ENCODE assay signal across 8 cellular contexts in the genomic region with DNA sequence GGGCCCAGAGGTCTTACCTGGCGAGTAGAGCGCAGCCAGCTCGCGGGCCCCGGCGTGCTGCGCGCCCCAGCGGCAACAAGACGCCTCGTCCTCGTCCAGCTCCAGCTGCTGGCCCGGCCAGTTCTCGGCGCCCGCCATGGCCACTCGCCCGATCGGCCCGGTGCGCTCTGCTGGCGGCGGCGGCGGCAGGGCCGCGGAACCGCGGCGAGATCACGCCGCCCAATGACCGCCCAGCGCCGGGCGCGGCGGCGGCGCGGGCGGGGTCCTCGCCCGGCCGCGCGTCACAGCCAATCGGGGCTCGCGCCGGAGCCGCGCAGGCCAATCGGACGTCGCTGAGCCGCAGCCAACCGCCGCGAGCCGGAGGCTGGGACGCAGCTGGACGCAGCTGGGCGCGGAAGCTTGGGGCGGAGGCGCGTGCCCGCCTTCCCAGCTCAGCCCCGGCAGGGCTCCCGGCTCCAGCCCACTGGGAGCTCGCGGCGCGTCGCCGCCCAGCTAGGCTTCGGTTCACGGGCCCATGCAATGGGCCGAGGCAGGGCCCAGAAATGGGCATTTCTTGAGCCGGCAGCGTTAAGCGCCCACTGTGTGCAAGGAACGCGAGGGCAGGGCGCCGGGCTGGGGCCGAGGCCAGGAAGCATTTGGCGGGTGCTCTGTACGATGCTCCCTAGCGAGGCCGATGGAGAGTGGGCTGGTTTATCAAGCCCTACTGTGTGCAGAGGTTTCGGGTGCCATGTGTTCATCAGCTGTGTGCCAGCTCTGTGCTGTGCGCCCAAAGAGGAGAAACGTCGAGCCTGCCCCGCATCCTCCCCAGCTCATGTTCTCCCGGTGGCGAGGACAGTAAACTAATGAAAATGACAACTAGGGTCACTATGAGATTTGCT. TPM values are rescaled to one million over a fixed set of nuclear protein-coding genes. Genes with fewer than 3 reads are reported as not detected.
A peak's percentile ranks its signal among the peaks of the same experiment; 100 is the strongest.
DNase-seq lines count a peak whose midpoint lies in the region; ATAC-seq, FAIRE-seq and TF ChIP-seq lines count a peak whose summit lies in the region.

A gene (minus strand): TSS at position 224 of the 878 bp plus-strand sequence. CDS start 86 bp downstream, at position 138.

- H4K20me1 ChIP-seq in OCI-LY3 (ENCODE audit: insufficient read depth, low read length), result no peaks in the 10 kb centered on the region
- no peaks in the 10 kb centered on the region for H4K20me1 ChIP-seq in endothelial cell of umbilical vein (replicated peaks; ENCODE audit: control insufficient read depth, extremely low read depth, insufficient read depth, low read length)

- H3K4me2 ChIP-seq in OCI-LY3 (ENCODE audit: low read length), result peak within 1 kb of the TSS; percentile 87
- peak within 1 kb of the TSS; percentile 90 for H3K4me2 ChIP-seq in endothelial cell of umbilical vein (ENCODE audit: insufficient read depth, low read length)

- peak; percentile 90 for TF ChIP-seq POLR2A in endothelial cell of umbilical vein (IDR thresholded peaks at IDR 0.05; ENCODE audit: low read depth, low read length)

- H3K79me2 ChIP-seq in OCI-LY3 (ENCODE audit: low read length) (peaks cover 40% of the 10 kb centered on the region), endothelial cell of umbilical vein (ENCODE audit: control insufficient read depth, insufficient read depth, low read length) (peaks cover 46% of the 10 kb centered on the region)

- H3K27ac ChIP-seq in OCI-LY3 (ENCODE audit: low read length), result peak within 1 kb of the TSS; percentile 7; the same call in 1 of the 2 replicates
- peak within 1 kb of the TSS; percentile 77 for H3K27ac ChIP-seq in endothelial cell of umbilical vein (ENCODE audit: insufficient read depth, low read depth, low read length)

- BruUV-seq in endothelial cell of umbilical vein (replicated peaks; lab: Mats Ljungman, UMichigan), result TSS peak; percentile 51

- H3K27me3 ChIP-seq in OCI-LY3 (ENCODE audit: low read depth, low read length) (no peaks in the 10 kb centered on the region), endothelial cell of umbilical vein (ENCODE audit: control insufficient read depth in 2 of 2, insufficient read depth in 2 of 2, low read length in 2 of 2) (no peaks in the 10 kb centered on the region), mononuclear cell (ENCODE audit: insufficient read depth, low read length) (no peaks in the 10 kb centered on the region)

- H3K4me3 ChIP-seq in OCI-LY3 (ENCODE audit: low read length) (peak within 1 kb of the TSS; percentile 91), endothelial cell of umbilical vein (replicated peaks in 1 of 3; ENCODE audit: insufficient read depth in 1 of 3, low read depth in 1 of 3, low read length in 3 of 3) (peak within 1 kb of the TSS; percentile 53 to 86 (median 80)), mononuclear cell (ENCODE audit: low read length) (peak within 1 kb of the TSS; percentile 84)

- H3K9ac ChIP-seq in OCI-LY3 (ENCODE audit: low read length), result peak within 1 kb of the TSS; percentile 89
- peak within 1 kb of the TSS; percentile 82 for H3K9ac ChIP-seq in endothelial cell of umbilical vein (replicated peaks; ENCODE audit: extremely low read depth, insufficient read depth, low read length)

- peak within 1 kb of the TSS; percentile 69; the same call in 1 of the 2 replicates for H2AFZ ChIP-seq in OCI-LY3 (ENCODE audit: low read depth, low read length)
- peak within 1 kb of the TSS; percentile 56 for H2AFZ ChIP-seq in endothelial cell of umbilical vein (ENCODE audit: low read depth, low read length)

- POLR2A ChIA-PET in endothelial cell of umbilical vein (lab: Charles Lee), result interaction anchor here (0.9 to 1.8 kb wide), 5 partner anchors 12 to 33 kb away, joined by 3 to 11 read pairs (median 5); no protein-coding TSS in a partner anchor

- peak; percentile 99 for FAIRE-seq in HTR-8/SVneo (lab: Jason Lieb, UNC)
- FAIRE-seq in endothelial cell of umbilical vein (lab: Jason Lieb, UNC), result peak; percentile 95

- intact Hi-C loops in endothelial cell of umbilical vein (cut with micrococcal nuclease), result loop anchor here (1.0 to 5.0 kb wide), 4 partner anchors 13 to 1426 kb away; a partner anchor contains a TSS

- H3K36me3 ChIP-seq in OCI-LY3 (replicated peaks; ENCODE audit: low read depth, low read length), result peaks cover 3% of the 10 kb centered on the region
- H3K36me3 ChIP-seq in endothelial cell of umbilical vein (ENCODE audit: control insufficient read depth in 2 of 2, extremely low read depth in 1 of 2, insufficient read depth in 2 of 2, low read length in 2 of 2), result peaks cover 0 to 3% of the 10 kb centered on the region in 2 experiments

- H3K9me1 ChIP-seq in endothelial cell of umbilical vein (replicated peaks; ENCODE audit: control insufficient read depth, extremely low read depth, insufficient read depth, low read length), result no peaks in the 10 kb centered on the region

- peak; percentile 89 for ATAC-seq in GM21360 (IDR thresholded peaks at IDR 0.05; ENCODE audit: unreplicated experiment)

- CTCF ChIA-PET in endothelial cell of umbilical vein (lab: Charles Lee), result interaction anchor here (0.6 to 4.7 kb wide), 14 partner anchors 10 to 175 kb away, joined by 3 to 41 read pairs (median 5); no protein-coding TSS in a partner anchor

- H3K4me1 ChIP-seq in OCI-LY3 (ENCODE audit: low read length), result peaks cover 18% of the 10 kb centered on the region
- peaks cover 39% of the 10 kb centered on the region for H3K4me1 ChIP-seq in endothelial cell of umbilical vein (ENCODE audit: control insufficient read depth, extremely low read depth, insufficient read depth, low read length)
- peaks cover 31% of the 10 kb centered on the region for H3K4me1 ChIP-seq in mononuclear cell (ENCODE audit: insufficient read depth, low read length)

- no peaks in the 10 kb centered on the region for H3K9me3 ChIP-seq in OCI-LY3 (ENCODE audit: insufficient read depth, low read length)
- no peaks in the 10 kb centered on the region for H3K9me3 ChIP-seq in endothelial cell of umbilical vein (replicated peaks; ENCODE audit: control insufficient read depth, insufficient read depth, low read length)
- H3K9me3 ChIP-seq in mononuclear cell (ENCODE audit: low read depth, low read length), result no peaks in the 10 kb centered on the region

- TF ChIP-seq CTCF in OCI-LY3 (IDR thresholded peaks at IDR 0.05; ENCODE audit: low read depth, low read length) (no peak), endothelial cell of umbilical vein (IDR thresholded peaks at IDR 0.05; ENCODE audit: extremely low read depth in 1 of 2, insufficient read depth in 1 of 2, low read depth in 1 of 2, low read length in 2 of 2) (no peak)

- DNase-seq in COLO829 (ENCODE audit: low spot score), result peak; percentile 95
- peak; percentile 100 for DNase-seq in HTR-8/SVneo (ENCODE audit: insufficient read length, low spot score)
- DNase-seq in activated CD8-positive, alpha-beta memory T cell treated with anti-CD3 and anti-CD28 coated beads, Interleukin-2, amount 50 U/mL, for 48 hours, result peak; percentile 91
- peak; percentile 88 for DNase-seq in endothelial cell of umbilical vein (ENCODE audit: low read depth, low spot score)
- DNase-seq in stimulated activated CD8-positive, alpha-beta memory T cell treated with anti-CD3 and anti-CD28 coated beads, Interleukin-4, amount 100 ng/mL, for 1 hour (ENCODE audit: low read depth in 2 of 2, low spot score in 1 of 2), result peak; percentile 50 to 64

- dilution Hi-C loops in endothelial cell of umbilical vein (cut with MboI; ENCODE audit: extremely low pct_ligation_motif_present, low sequenced_read_pairs), result no loop called here

TF ChIP-seq in endothelial cell of umbilical vein, 7 proteins besides CTCF, POLR2A, EP300 and RAD21:
- TF ChIP-seq GATA2 (IDR thresholded peaks at IDR 0.05; ENCODE audit: insufficient read depth, insufficient read length, low read depth, low read length), result no peak
- TF ChIP-seq, protein P1, sequence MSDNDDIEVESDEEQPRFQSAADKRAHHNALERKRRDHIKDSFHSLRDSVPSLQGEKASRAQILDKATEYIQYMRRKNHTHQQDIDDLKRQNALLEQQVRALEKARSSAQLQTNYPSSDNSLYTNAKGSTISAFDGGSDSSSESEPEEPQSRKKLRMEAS (IDR thresholded peaks at IDR 0.05; ENCODE audit: insufficient read depth, insufficient read length), result peak; percentile 59
- TF ChIP-seq POLR2AphosphoS5 (IDR thresholded peaks at IDR 0.05; ENCODE audit: insufficient read depth, low read depth, low read length), result peak; percentile 80

RNA-seq across cellular contexts. Expression of the gene that starts here (rescaled TPM):
- total RNA-seq in endothelial cell of umbilical vein (62.7 and 71.9 TPM in 2 replicates), mononuclear cell (28.3 TPM)
- polyA plus RNA-seq in endothelial cell of umbilical vein, result 131 and 182 TPM in 2 replicates
- polyA plus RNA-seq in endothelial cell of umbilical vein (2011; cell fraction: cytosol; rRNA removed), result 77.9 and 89.4 TPM in 2 replicates
- polyA plus RNA-seq in endothelial cell of umbilical vein (2011; cell fraction: nucleus; rRNA removed), result 40.6 and 46.8 TPM in 2 replicates
- polyA plus RNA-seq in endothelial cell of umbilical vein (2012), result 72.8 and 86.0 TPM in 2 replicates
- 125 and 128 TPM in 2 replicates for polyA minus RNA-seq in endothelial cell of umbilical vein
- polyA minus RNA-seq in endothelial cell of umbilical vein (2011; cell fraction: cytosol; rRNA and poly(A)+ RNA removed), result 47.9 TPM
- 16.3 and 20.4 TPM in 2 replicates for polyA minus RNA-seq in endothelial cell of umbilical vein (2011; cell fraction: nucleus; rRNA and poly(A)+ RNA removed)

Comparison
In these comparisons a context has a peak if more than half of its experiments do, and no peak if none do; other contexts are left out.
1. Peak in every context shown above with its lines: DNase-seq, ATAC-seq, H3K4me3 ChIP-seq and H3K27ac ChIP-seq.